Comparison of ENCODE assay signal across 10 cellular contexts in genomic region chr2:200408428-200409311, GRCh38.
DNase-seq lines count a peak whose midpoint lies in the region; ATAC-seq and TF ChIP-seq lines count a peak whose summit lies in the region.
"Had no signal": no experiment of that assay in that cellular context is flagged by ENCODE, and none has a peak within 500 bp of the region (broad histone marks: within the 10 kb centered on the region; RNA-seq: fewer than 3 reads in every experiment).

No MANE protein-coding gene starts in this region.

- peak; percentile 88 for DNase-seq in A172 (ENCODE audit: low spot score)
- DNase-seq in HFFc6 = peak; percentile 76
- DNase-seq in SW480 (ENCODE audit: low spot score) = peak; percentile 90
- peak; percentile 92 for DNase-seq in glomerular visceral epithelial cell (ENCODE audit: extremely low spot score)
- DNase-seq in NCI-H128 (lab: John Stamatoyannopoulos, UW; ENCODE audit: unreplicated experiment) = no peak
- DNase-seq: GF-D8, NCI-H1930 had no signal

- H3K4me3 Mint-ChIP-seq in HFFc6 = peak overlapping the region; percentile 85

- TF ChIP-seq CTCF in HFFc6 (IDR thresholded peaks at IDR 0.05) = no peak

- ATAC-seq in HG02763 (IDR thresholded peaks at IDR 0.05; ENCODE audit: unreplicated experiment) (no peak), GM19351 (IDR thresholded peaks at IDR 0.05; ENCODE audit: unreplicated experiment) (no peak), GM18868 (IDR thresholded peaks at IDR 0.05; ENCODE audit: unreplicated experiment) (no peak)

- H3K27me3 Mint-ChIP-seq in HFFc6 (ENCODE audit: insufficient read depth) = peaks cover 3% of the 10 kb centered on the region; the same call in 1 of the 2 replicates

- H3K9me3 Mint-ChIP-seq in HFFc6 = no peaks in the 10 kb centered on the region

- peaks cover 37% of the 10 kb centered on the region for H3K36me3 Mint-ChIP-seq in HFFc6 (ENCODE audit: low read depth)

- H3K4me1 Mint-ChIP-seq in HFFc6 (ENCODE audit: low read depth) = peaks cover 86% of the 10 kb centered on the region

- H3K27ac Mint-ChIP-seq in HFFc6 = peak overlapping the region; percentile 97
